1 cellular context compared by ENCODE assay signal in genomic region chr10:86376852-86377796, GRCh38.
TF ChIP-seq lines count a peak whose summit lies in the region.

No MANE protein-coding gene starts in this region.

TF ChIP-seq in GM12878, 131 proteins besides CTCF, POLR2A, EP300 and RAD21 (continued from another document):
- TF ChIP-seq, protein P1, sequence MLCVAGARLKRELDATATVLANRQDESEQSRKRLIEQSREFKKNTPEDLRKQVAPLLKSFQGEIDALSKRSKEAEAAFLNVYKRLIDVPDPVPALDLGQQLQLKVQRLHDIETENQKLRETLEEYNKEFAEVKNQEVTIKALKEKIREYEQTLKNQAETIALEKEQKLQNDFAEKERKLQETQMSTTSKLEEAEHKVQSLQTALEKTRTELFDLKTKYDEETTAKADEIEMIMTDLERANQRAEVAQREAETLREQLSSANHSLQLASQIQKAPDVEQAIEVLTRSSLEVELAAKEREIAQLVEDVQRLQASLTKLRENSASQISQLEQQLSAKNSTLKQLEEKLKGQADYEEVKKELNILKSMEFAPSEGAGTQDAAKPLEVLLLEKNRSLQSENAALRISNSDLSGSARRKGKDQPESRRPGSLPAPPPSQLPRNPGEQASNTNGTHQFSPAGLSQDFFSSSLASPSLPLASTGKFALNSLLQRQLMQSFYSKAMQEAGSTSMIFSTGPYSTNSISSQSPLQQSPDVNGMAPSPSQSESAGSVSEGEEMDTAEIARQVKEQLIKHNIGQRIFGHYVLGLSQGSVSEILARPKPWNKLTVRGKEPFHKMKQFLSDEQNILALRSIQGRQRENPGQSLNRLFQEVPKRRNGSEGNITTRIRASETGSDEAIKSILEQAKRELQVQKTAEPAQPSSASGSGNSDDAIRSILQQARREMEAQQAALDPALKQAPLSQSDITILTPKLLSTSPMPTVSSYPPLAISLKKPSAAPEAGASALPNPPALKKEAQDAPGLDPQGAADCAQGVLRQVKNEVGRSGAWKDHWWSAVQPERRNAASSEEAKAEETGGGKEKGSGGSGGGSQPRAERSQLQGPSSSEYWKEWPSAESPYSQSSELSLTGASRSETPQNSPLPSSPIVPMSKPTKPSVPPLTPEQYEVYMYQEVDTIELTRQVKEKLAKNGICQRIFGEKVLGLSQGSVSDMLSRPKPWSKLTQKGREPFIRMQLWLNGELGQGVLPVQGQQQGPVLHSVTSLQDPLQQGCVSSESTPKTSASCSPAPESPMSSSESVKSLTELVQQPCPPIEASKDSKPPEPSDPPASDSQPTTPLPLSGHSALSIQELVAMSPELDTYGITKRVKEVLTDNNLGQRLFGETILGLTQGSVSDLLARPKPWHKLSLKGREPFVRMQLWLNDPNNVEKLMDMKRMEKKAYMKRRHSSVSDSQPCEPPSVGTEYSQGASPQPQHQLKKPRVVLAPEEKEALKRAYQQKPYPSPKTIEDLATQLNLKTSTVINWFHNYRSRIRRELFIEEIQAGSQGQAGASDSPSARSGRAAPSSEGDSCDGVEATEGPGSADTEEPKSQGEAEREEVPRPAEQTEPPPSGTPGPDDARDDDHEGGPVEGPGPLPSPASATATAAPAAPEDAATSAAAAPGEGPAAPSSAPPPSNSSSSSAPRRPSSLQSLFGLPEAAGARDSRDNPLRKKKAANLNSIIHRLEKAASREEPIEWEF (IDR thresholded peaks at IDR 0.05; ENCODE audit: insufficient replicate concordance, low read depth, low read length): no peak
- TF ChIP-seq TAF1 (IDR thresholded peaks at IDR 0.05; ENCODE audit: borderline replicate concordance, low read depth, low read length): no peak
- no peak for TF ChIP-seq SRF (IDR thresholded peaks at IDR 0.05; ENCODE audit: low read depth in 2 of 2, low read length in 2 of 2)
- 0 out of 2 replicates have a peak, but pooled peaks have one; percentile 36 for TF ChIP-seq CHD2 (IDR thresholded peaks at IDR 0.05; ENCODE audit: borderline replicate concordance, low read depth, low read length)
- TF ChIP-seq MEF2B (IDR thresholded peaks at IDR 0.05; ENCODE audit: partially characterized antibody, poor library complexity, severe bottlenecking): no peak
- TF ChIP-seq LARP7 (IDR thresholded peaks at IDR 0.05): peak; percentile 77
- no peak for TF ChIP-seq CBX3 (IDR thresholded peaks at IDR 0.05; ENCODE audit: borderline replicate concordance, low read depth)
- no peak for TF ChIP-seq SIX5 (IDR thresholded peaks at IDR 0.05; ENCODE audit: low read depth, low read length, severe bottlenecking)
- TF ChIP-seq NR2C2 (IDR thresholded peaks at IDR 0.05; ENCODE audit: borderline replicate concordance, control insufficient read depth, insufficient read length, low read depth): no peak
- TF ChIP-seq MAX (IDR thresholded peaks at IDR 0.05; ENCODE audit: low read depth, low read length): no peak
- TF ChIP-seq RFX5 (IDR thresholded peaks at IDR 0.05; ENCODE audit: low read depth, low read length): no peak
- TF ChIP-seq RB1 (IDR thresholded peaks at IDR 0.05; ENCODE audit: borderline replicate concordance): peak; percentile 85; the same call in 1 of the 2 replicates
- TF ChIP-seq POLR2AphosphoS5 (IDR thresholded peaks at IDR 0.05; ENCODE audit: low read length): no peak
- no peak for TF ChIP-seq CBFB (IDR thresholded peaks at IDR 0.05; ENCODE audit: low read depth)
- no peak for TF ChIP-seq JUND (IDR thresholded peaks at IDR 0.05; ENCODE audit: low read depth, low read length)
- peak; percentile 23; the same call in 1 of the 3 replicates for TF ChIP-seq POU2F2 (IDR thresholded peaks at IDR 0.05; ENCODE audit: borderline replicate concordance, low read depth, low read length)
- TF ChIP-seq CEBPB (IDR thresholded peaks at IDR 0.05; ENCODE audit: borderline replicate concordance in 1 of 2, low read depth in 2 of 2, low read length in 2 of 2): no peak
- no peak for TF ChIP-seq ZBED1 (IDR thresholded peaks at IDR 0.05; ENCODE audit: borderline replicate concordance)
- no peak for TF ChIP-seq ZNF622 (IDR thresholded peaks at IDR 0.05)
- no peak for TF ChIP-seq ASH2L (IDR thresholded peaks at IDR 0.05; ENCODE audit: borderline replicate concordance, low read depth)
- TF ChIP-seq MYB (IDR thresholded peaks at IDR 0.05; ENCODE audit: borderline replicate concordance, low read depth, low read length): no peak
- no peak for TF ChIP-seq JUNB (IDR thresholded peaks at IDR 0.05)
- peak; percentile 42; the same call in 1 of the 2 replicates for TF ChIP-seq DPF2 (IDR thresholded peaks at IDR 0.05)
- peak; percentile 61; the same call in 1 of the 2 replicates for TF ChIP-seq GATAD2B (conservative IDR thresholded peaks at IDR 0.05; ENCODE audit: low read depth)
- no peak for TF ChIP-seq ELK1 (IDR thresholded peaks at IDR 0.05; ENCODE audit: low read depth, low read length)
- TF ChIP-seq NFYA (IDR thresholded peaks at IDR 0.05; ENCODE audit: borderline replicate concordance, low read depth, low read length): no peak
- no peak for TF ChIP-seq RBBP5 (conservative IDR thresholded peaks at IDR 0.05)
